15 cellular contexts compared by ENCODE assay signal in genomic region chr6:146855889-146856288, GRCh38.
"Had no signal": no experiment of that assay in that cellular context is flagged by ENCODE, and none has a peak within 500 bp of the region (broad histone marks: within the 10 kb centered on the region; RNA-seq: fewer than 3 reads in every experiment).

No MANE protein-coding gene starts in this region.

- FAIRE-seq: keratinocyte had no signal

- H3K27me3 ChIP-seq: neutrophil, testis, upper lobe of right lung had no signal

- ATAC-seq: activated CD8-positive, alpha-beta T cell treated with anti-CD3 and anti-CD28 coated beads, Interleukin-2, amount 10 ng/mL, durations not matched to agents 7 days and 5 days; esophagus mucosa; mucosa of descending colon; naive thymus-derived CD4-positive, alpha-beta T cell; upper lobe of right lung had no signal

- H3K4me1 ChIP-seq: left ventricle myocardium inferior, upper lobe of right lung had no signal

- H3K27ac ChIP-seq: left ventricle myocardium inferior, neutrophil, testis, upper lobe of right lung had no signal

- H3K4me3 ChIP-seq: left ventricle myocardium inferior, mucosa of descending colon, testis, upper lobe of right lung had no signal

- H3K36me3 Mint-ChIP-seq: naive thymus-derived CD4-positive, alpha-beta T cell had no signal

- DNase-seq: activated CD4-positive, CD25-positive, alpha-beta regulatory T cell treated with anti-CD3 and anti-CD28 coated beads, Interleukin-2, amount 50 U/mL, for 72 hours; activated CD8-positive, alpha-beta memory T cell treated with anti-CD3 and anti-CD28 coated beads, Interleukin-2, amount 50 U/mL, for 4 hours; activated CD8-positive, alpha-beta T cell treated with anti-CD3 and anti-CD28 coated beads, Interleukin-2, amount 10 ng/mL, durations not matched to agents 7 days and 5 days; activated naive CD4-positive, alpha-beta T cell treated with anti-CD3 and anti-CD28 coated beads, Interleukin-2, amount 50 U/mL, for 16 hours; hippocampal formation; left ventricle myocardium inferior; mucosa of descending colon; stimulated activated CD4-positive, alpha-beta T cell treated with anti-CD3 and anti-CD28 coated beads, Interleukin-4, amount 100 ng/mL, for 1 hour; T-helper 9 cell; testis; upper lobe of right lung had no signal

- H3K4me3 Mint-ChIP-seq: activated CD8-positive, alpha-beta T cell treated with anti-CD3 and anti-CD28 coated beads, Interleukin-2, amount 10 ng/mL, durations not matched to agents 7 days and 5 days; naive thymus-derived CD4-positive, alpha-beta T cell had no signal

- H3K27ac Mint-ChIP-seq: activated CD8-positive, alpha-beta T cell treated with anti-CD3 and anti-CD28 coated beads, Interleukin-2, amount 10 ng/mL, durations not matched to agents 7 days and 5 days; naive thymus-derived CD4-positive, alpha-beta T cell had no signal

- H3K9me3 ChIP-seq: left ventricle myocardium inferior, mucosa of descending colon, neutrophil, testis, upper lobe of right lung had no signal

- H3K36me3 ChIP-seq: left ventricle myocardium inferior, neutrophil, upper lobe of right lung had no signal
